In genomic region chr6:55713411-55713810, GRCh38 we compare ENCODE assay signal across 19 cellular contexts.
DNase-seq lines count a peak whose midpoint lies in the region; ATAC-seq and TF ChIP-seq lines count a peak whose summit lies in the region.
"Had no signal": no experiment of that assay in that cellular context is flagged by ENCODE, and none has a peak within 500 bp of the region (broad histone marks: within the 10 kb centered on the region; RNA-seq: fewer than 3 reads in every experiment).

No MANE protein-coding gene starts in this region.

- no peak overlapping the region for H3K27ac ChIP-seq in left ventricle myocardium inferior (replicated peaks)
- H3K27ac ChIP-seq in upper lobe of right lung, result no peak overlapping the region
- H3K27ac ChIP-seq: heart right ventricle, upper lobe of left lung had no signal

- H3K9me3 Mint-ChIP-seq in activated T-cell treated with anti-CD3 and anti-CD28 coated beads, Interleukin-2, amount 50 U/mL, for 24 hours, result peaks cover 5% of the 10 kb centered on the region

- H3K27me3 ChIP-seq in left ventricle myocardium inferior (ENCODE audit: low read depth) (no peaks in the 10 kb centered on the region), upper lobe of right lung (no peaks in the 10 kb centered on the region)
- H3K27me3 ChIP-seq: heart right ventricle, upper lobe of left lung had no signal

- DNase-seq in Right ventricle myocardium inferior (ENCODE audit: missing footprints), result no peak
- DNase-seq in left ventricle myocardium inferior, result no peak
- DNase-seq in M059J (ENCODE audit: low read depth), result peak; percentile 19
- DNase-seq in fibroblast of the aortic adventitia (ENCODE audit: low read depth), result peak; percentile 48
- no peak for DNase-seq in upper lobe of right lung
- no peak for DNase-seq in activated T-cell treated with anti-CD3 and anti-CD28 coated beads, Interleukin-2, amount 50 U/mL, for 24 hours
- no peak for DNase-seq in stimulated activated CD4-positive, alpha-beta T cell treated with anti-CD3 and anti-CD28 coated beads, Interleukin-4, amount 100 ng/mL, for 24 hours
- DNase-seq: activated CD4-positive, alpha-beta T cell treated with anti-CD3 and anti-CD28 coated beads for 4 hours; activated naive CD8-positive, alpha-beta T cell treated with anti-CD3 and anti-CD28 coated beads for 36 hours; Calu3; heart right ventricle; NCI-H2081 treated with DMSO at 0.1 percent for 48 hours; NK-92 treated with Interleukin-12 subunit alpha and Interleukin-12 subunit beta, amount 100 ng/mL, for 24 hours; Right ventricle myocardium superior; upper lobe of left lung had no signal

- no peaks in the 10 kb centered on the region for H3K4me1 Mint-ChIP-seq in activated T-cell treated with anti-CD3 and anti-CD28 coated beads, Interleukin-2, amount 50 U/mL, for 24 hours (ENCODE audit: low read depth)
- H3K4me1 Mint-ChIP-seq: activated naive CD8-positive, alpha-beta T cell treated with anti-CD3 and anti-CD28 coated beads for 36 hours; central memory CD8-positive, alpha-beta T cell; stimulated activated effector memory CD8-positive, alpha-beta T cell treated with anti-CD3 and anti-CD28 coated beads, Interleukin-12 subunit alpha, Interleukin-12 subunit beta, amount 100 ng/mL, for 72 hours had no signal

- H3K27me3 Mint-ChIP-seq in activated T-cell treated with anti-CD3 and anti-CD28 coated beads, Interleukin-2, amount 50 U/mL, for 24 hours, result no peaks in the 10 kb centered on the region
- H3K27me3 Mint-ChIP-seq: activated naive CD8-positive, alpha-beta T cell treated with anti-CD3 and anti-CD28 coated beads for 36 hours; central memory CD8-positive, alpha-beta T cell had no signal

- H3K27ac Mint-ChIP-seq in activated T-cell treated with anti-CD3 and anti-CD28 coated beads, Interleukin-2, amount 50 U/mL, for 24 hours, result no peak overlapping the region
- H3K27ac Mint-ChIP-seq: activated naive CD8-positive, alpha-beta T cell treated with anti-CD3 and anti-CD28 coated beads for 36 hours; stimulated activated effector memory CD8-positive, alpha-beta T cell treated with anti-CD3 and anti-CD28 coated beads, Interleukin-12 subunit alpha, Interleukin-12 subunit beta, amount 100 ng/mL, for 72 hours had no signal

- no peak overlapping the region for H3K4me3 ChIP-seq in left ventricle myocardium inferior
- no peak overlapping the region for H3K4me3 ChIP-seq in fibroblast of the aortic adventitia (ENCODE audit: low read depth, low read length)
- no peak overlapping the region for H3K4me3 ChIP-seq in upper lobe of right lung
- H3K4me3 ChIP-seq: heart right ventricle, upper lobe of left lung had no signal

- no peaks in the 10 kb centered on the region for H3K9me3 ChIP-seq in left ventricle myocardium inferior (replicated peaks)
- no peaks in the 10 kb centered on the region for H3K9me3 ChIP-seq in upper lobe of right lung
- H3K9me3 ChIP-seq: heart right ventricle, upper lobe of left lung had no signal

- H3K4me3 Mint-ChIP-seq in activated T-cell treated with anti-CD3 and anti-CD28 coated beads, Interleukin-2, amount 50 U/mL, for 24 hours, result no peak overlapping the region
- H3K4me3 Mint-ChIP-seq: activated naive CD8-positive, alpha-beta T cell treated with anti-CD3 and anti-CD28 coated beads for 36 hours; central memory CD8-positive, alpha-beta T cell; stimulated activated effector memory CD8-positive, alpha-beta T cell treated with anti-CD3 and anti-CD28 coated beads, Interleukin-12 subunit alpha, Interleukin-12 subunit beta, amount 100 ng/mL, for 72 hours had no signal

- no peaks in the 10 kb centered on the region for H3K36me3 Mint-ChIP-seq in activated T-cell treated with anti-CD3 and anti-CD28 coated beads, Interleukin-2, amount 50 U/mL, for 24 hours (ENCODE audit: low read depth)
- H3K36me3 Mint-ChIP-seq: activated naive CD8-positive, alpha-beta T cell treated with anti-CD3 and anti-CD28 coated beads for 36 hours; stimulated activated effector memory CD8-positive, alpha-beta T cell treated with anti-CD3 and anti-CD28 coated beads, Interleukin-12 subunit alpha, Interleukin-12 subunit beta, amount 100 ng/mL, for 72 hours had no signal

- no peaks in the 10 kb centered on the region for H3K4me1 ChIP-seq in left ventricle myocardium inferior
- no peaks in the 10 kb centered on the region for H3K4me1 ChIP-seq in upper lobe of right lung
- H3K4me1 ChIP-seq: upper lobe of left lung had no signal

- ATAC-seq in Right ventricle myocardium inferior (peak; percentile 48), upper lobe of right lung (peak; percentile 41), GM21390 (IDR thresholded peaks at IDR 0.05; ENCODE audit: unreplicated experiment) (no peak)
- ATAC-seq: left lobe of liver; stimulated activated effector memory CD8-positive, alpha-beta T cell treated with anti-CD3 and anti-CD28 coated beads, Interleukin-12 subunit alpha, Interleukin-12 subunit beta, amount 100 ng/mL, for 72 hours had no signal

- H3K36me3 ChIP-seq in left ventricle myocardium inferior (no peaks in the 10 kb centered on the region), upper lobe of right lung (no peaks in the 10 kb centered on the region)
- H3K36me3 ChIP-seq: heart right ventricle, upper lobe of left lung had no signal

- TF ChIP-seq CTCF in left ventricle myocardium inferior (IDR thresholded peaks at IDR 0.05; ENCODE audit: borderline replicate concordance) (no peak), fibroblast of the aortic adventitia (IDR thresholded peaks at IDR 0.05; ENCODE audit: insufficient read depth, low read length) (no peak), upper lobe of right lung (IDR thresholded peaks at IDR 0.05) (no peak)

- intact Hi-C loops in Right ventricle myocardium inferior (cut with DNase I), result no loop called here
- intact Hi-C loops in left ventricle myocardium inferior (cut with micrococcal nuclease), result no loop called here
- intact Hi-C loops in upper lobe of right lung (cut with DNase I), result no loop called here

Comparison
In these comparisons a context has a peak if more than half of its experiments do, and no peak if none do; other contexts are left out.
1. DNase-seq: peak in M059J (single experiment) and fibroblast of the aortic adventitia (single experiment); none in Right ventricle myocardium inferior (single experiment), left ventricle myocardium inferior (single experiment), upper lobe of right lung (single experiment), activated T-cell treated with anti-CD3 and anti-CD28 coated beads, Interleukin-2, amount 50 U/mL, for 24 hours (single experiment) and stimulated activated CD4-positive, alpha-beta T cell treated with anti-CD3 and anti-CD28 coated beads, Interleukin-4, amount 100 ng/mL, for 24 hours (single experiment).